ENCODE assay signal across 25 cellular contexts in the genomic region with DNA sequence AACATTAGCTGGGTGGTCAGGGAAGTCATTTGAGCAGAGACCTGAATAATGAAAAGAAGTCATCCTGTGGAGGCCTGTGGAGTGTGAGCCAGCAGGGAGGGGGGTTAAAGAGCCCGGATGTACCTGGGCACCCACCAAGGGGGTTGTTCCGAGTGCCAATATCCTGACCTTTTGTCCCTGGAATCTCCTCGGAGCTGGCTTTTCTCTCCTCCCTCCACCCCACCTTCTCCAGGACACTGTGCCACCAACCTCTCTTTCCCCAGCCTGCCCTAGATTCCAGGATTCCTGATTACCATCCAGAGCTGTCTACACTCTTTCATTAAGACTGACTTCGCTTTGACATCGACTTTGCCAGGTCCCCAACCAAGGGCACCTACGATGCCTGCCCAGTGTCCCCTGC. TPM values are rescaled to one million over a fixed set of nuclear protein-coding genes. Genes with fewer than 3 reads are reported as not detected.
"Had no signal": no experiment of that assay in that cellular context is flagged by ENCODE, and none has a peak within 500 bp of the region (broad histone marks: within the 10 kb centered on the region; RNA-seq: fewer than 3 reads in every experiment).

No MANE protein-coding gene starts in this region.

- H3K4me3 ChIP-seq: breast epithelium, dorsolateral prefrontal cortex, esophagus squamous epithelium, gastrocnemius medialis, mucosa of descending colon, ovary, prostate gland had no signal

- H3K4me1 Mint-ChIP-seq: activated naive CD8-positive, alpha-beta T cell treated with anti-CD3 and anti-CD28 coated beads for 36 hours; central memory CD8-positive, alpha-beta T cell; memory B cell had no signal

- H3K9me3 ChIP-seq: breast epithelium, esophagus squamous epithelium, gastrocnemius medialis, mucosa of descending colon, ovary, prostate gland had no signal

- H3K4me3 Mint-ChIP-seq: activated naive CD8-positive, alpha-beta T cell treated with anti-CD3 and anti-CD28 coated beads for 36 hours; activated T-cell treated with anti-CD3 and anti-CD28 coated beads, Interleukin-2, amount 50 U/mL, for 4 hours; central memory CD8-positive, alpha-beta T cell; effector memory CD8-positive, alpha-beta T cell; memory B cell; WTC11 had no signal

- H3K9me3 Mint-ChIP-seq: activated naive CD8-positive, alpha-beta T cell treated with anti-CD3 and anti-CD28 coated beads for 36 hours; activated T-cell treated with anti-CD3 and anti-CD28 coated beads, Interleukin-2, amount 50 U/mL, for 4 hours; central memory CD8-positive, alpha-beta T cell; effector memory CD8-positive, alpha-beta T cell; memory B cell; WTC11 had no signal

- H3K27ac Mint-ChIP-seq: activated naive CD8-positive, alpha-beta T cell treated with anti-CD3 and anti-CD28 coated beads for 36 hours; memory B cell; WTC11 had no signal

- H3K27me3 Mint-ChIP-seq: activated naive CD8-positive, alpha-beta T cell treated with anti-CD3 and anti-CD28 coated beads for 36 hours; central memory CD8-positive, alpha-beta T cell had no signal

- H3K36me3 Mint-ChIP-seq: activated naive CD8-positive, alpha-beta T cell treated with anti-CD3 and anti-CD28 coated beads for 36 hours; memory B cell; WTC11 had no signal

- H3K27me3 ChIP-seq: breast epithelium, dorsolateral prefrontal cortex, esophagus squamous epithelium, gastrocnemius medialis, ovary had no signal

- DNase-seq: activated CD8-positive, alpha-beta memory T cell treated with anti-CD3 and anti-CD28 coated beads, Interleukin-2, amount 50 U/mL, for 48 hours; activated naive CD4-positive, alpha-beta T cell treated with Interleukin-2 at 50 U/mL for 16 hours; activated naive CD8-positive, alpha-beta T cell treated with anti-CD3 and anti-CD28 coated beads for 36 hours; activated T-cell treated with anti-CD3 and anti-CD28 coated beads, Interleukin-2, amount 50 U/mL, for 4 hours; dorsolateral prefrontal cortex; effector memory CD8-positive, alpha-beta T cell; esophagus squamous epithelium; gastrocnemius medialis; head of caudate nucleus; hypothalamus; islet precursor cell; left cardiac atrium; mucosa of descending colon; ovary; stimulated activated CD4-positive, alpha-beta T cell treated with anti-CD3 and anti-CD28 coated beads, Interleukin-4, amount 100 ng/mL, for 24 hours; stimulated activated naive CD8-positive, alpha-beta T cell treated with anti-CD3 and anti-CD28 coated beads, Interleukin-15, Interleukin-2, amounts not matched to agents 100 U/mL and 50 U/mL, for 24 hours; T-helper 9 cell had no signal

- ATAC-seq: activated T-cell treated with anti-CD3 and anti-CD28 coated beads, Interleukin-2, amount 50 U/mL, for 4 hours; effector memory CD8-positive, alpha-beta T cell; gastrocnemius medialis; left cardiac atrium; mucosa of descending colon; stimulated activated naive CD8-positive, alpha-beta T cell treated with anti-CD3 and anti-CD28 coated beads, Interleukin-15, Interleukin-2, amounts not matched to agents 100 U/mL and 50 U/mL, for 24 hours; WTC11 had no signal

- H3K27ac ChIP-seq: breast epithelium, dorsolateral prefrontal cortex, esophagus squamous epithelium, gastrocnemius medialis, ovary, prostate gland had no signal

- H3K36me3 ChIP-seq: breast epithelium, esophagus squamous epithelium, gastrocnemius medialis, ovary, prostate gland had no signal

- H3K4me1 ChIP-seq: breast epithelium, esophagus squamous epithelium, prostate gland had no signal

RNA-seq across cellular contexts. Expression of a gene that starts 6.3 kb away (rescaled TPM):
- total RNA-seq: activated CD8-positive, alpha-beta memory T cell treated with anti-CD3 and anti-CD28 coated beads for 36 hours; activated naive CD8-positive, alpha-beta T cell treated with anti-CD3 and anti-CD28 coated beads for 36 hours; activated T-cell treated with anti-CD3 and anti-CD28 coated beads, Interleukin-2, amount 50 U/mL, for 4 hours; esophagus squamous epithelium; gastrocnemius medialis; lower leg skin; T-helper 1 cell treated with Interleukin-12 subunit alpha and Interleukin-12 subunit beta and Interleukin-4 antibody, amounts not matched to agents 30 ng/mL and 1 ng/mL, for 36 hours had no signal
